ENCODE assay signal across 8 cellular contexts in genomic region chr6:48912503-48912902, GRCh38.
"Had no signal": no experiment of that assay in that cellular context is flagged by ENCODE, and none has a peak within 500 bp of the region (broad histone marks: within the 10 kb centered on the region; RNA-seq: fewer than 3 reads in every experiment).

No MANE protein-coding gene starts in this region.

- FAIRE-seq: G401.6, GM12878, GM12891, GM12892, GM18507, GM19239 had no signal

- ATAC-seq: GM12878 had no signal

- DNase-seq: GDM1, GF-D8 had no signal

- H3K4me3 ChIP-seq: GM12878 had no signal
